Comparison of ENCODE assay signal across 8 cellular contexts in the genomic region with DNA sequence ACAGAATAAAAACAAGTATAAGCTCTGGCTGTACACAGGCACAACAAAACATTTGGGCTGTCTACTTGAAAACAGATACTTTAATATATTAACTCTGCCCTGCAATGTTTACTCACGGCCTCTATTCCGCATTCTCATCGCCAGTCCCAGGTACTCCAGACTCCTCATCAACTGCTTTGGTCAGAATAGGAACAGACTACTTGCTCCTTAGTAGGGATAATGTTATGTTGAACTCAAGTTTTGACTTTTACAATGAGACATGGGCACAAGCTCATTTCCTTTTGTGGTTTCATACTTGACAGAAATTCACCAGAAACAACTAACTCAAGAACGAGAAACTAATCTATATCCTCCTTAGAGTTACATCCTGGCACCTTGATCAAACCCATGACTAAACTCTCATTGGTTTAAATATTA.
DNase-seq lines count a peak whose midpoint lies in the region; ATAC-seq, FAIRE-seq and TF ChIP-seq lines count a peak whose summit lies in the region.

No MANE protein-coding gene starts in this region.

- peak overlapping the region; percentile 64 for H2AFZ ChIP-seq in DND-41 (ENCODE audit: low read depth, low read length)

- no peaks in the 10 kb centered on the region for H3K79me2 ChIP-seq in DND-41 (ENCODE audit: insufficient read depth, low read length)

- no peak for FAIRE-seq in H54 (lab: Jason Lieb, UNC)

- H4K20me1 ChIP-seq in DND-41 (ENCODE audit: insufficient read depth, low read length) = no peaks in the 10 kb centered on the region

- peak overlapping the region; percentile 89 for H3K4me3 Mint-ChIP-seq in activated naive CD8-positive, alpha-beta T cell treated with anti-CD3 and anti-CD28 coated beads for 36 hours

- H3K36me3 ChIP-seq in DND-41 (ENCODE audit: insufficient read depth, low read length) (no peaks in the 10 kb centered on the region), H7 (replicated peaks; ENCODE audit: control insufficient read depth, insufficient read depth, low read length) (no peaks in the 10 kb centered on the region)

- DNase-seq in DND-41 (peak; percentile 15), H54 (ENCODE audit: insufficient read length, low spot score) (no peak), SIG-M5 treated with dmso at 0.1 percent for 504 hours (lab: John Stamatoyannopoulos, UW; ENCODE audit: unreplicated experiment) (no peak), A172 (ENCODE audit: low spot score) (no peak), H7 (no peak)
- DNase-seq in activated naive CD8-positive, alpha-beta T cell treated with anti-CD3 and anti-CD28 coated beads for 36 hours = no peak

- peak overlapping the region; percentile 60 for H3K4me2 ChIP-seq in DND-41 (ENCODE audit: insufficient read depth, low read length)

- no peak for TF ChIP-seq POLR2A in H54 (IDR thresholded peaks at IDR 0.05; ENCODE audit: low read depth, low read length)

- peaks cover 60% of the 10 kb centered on the region for H3K4me1 Mint-ChIP-seq in activated naive CD8-positive, alpha-beta T cell treated with anti-CD3 and anti-CD28 coated beads for 36 hours

- no peaks in the 10 kb centered on the region for H3K27me3 Mint-ChIP-seq in activated naive CD8-positive, alpha-beta T cell treated with anti-CD3 and anti-CD28 coated beads for 36 hours

- H3K36me3 Mint-ChIP-seq in activated naive CD8-positive, alpha-beta T cell treated with anti-CD3 and anti-CD28 coated beads for 36 hours = peaks cover 24% of the 10 kb centered on the region

- peak overlapping the region; percentile 88 for H3K27ac ChIP-seq in DND-41 (ENCODE audit: low read length)

- H3K27me3 ChIP-seq in DND-41 (ENCODE audit: insufficient read depth, low read length, poor library complexity) = no peaks in the 10 kb centered on the region
- H3K27me3 ChIP-seq in H7 (ENCODE audit: control insufficient read depth, insufficient read depth, low read length) = no peaks in the 10 kb centered on the region

- peaks cover 2% of the 10 kb centered on the region for H3K9me3 Mint-ChIP-seq in activated naive CD8-positive, alpha-beta T cell treated with anti-CD3 and anti-CD28 coated beads for 36 hours

- no peak for TF ChIP-seq CTCF in DND-41 (IDR thresholded peaks at IDR 0.05; ENCODE audit: borderline replicate concordance, extremely low read depth, low read length, poor library complexity, severe bottlenecking)

- H3K4me1 ChIP-seq in DND-41 (ENCODE audit: insufficient read depth, low read length) = peaks cover 30% of the 10 kb centered on the region

- peak overlapping the region; percentile 97 for H3K27ac Mint-ChIP-seq in activated naive CD8-positive, alpha-beta T cell treated with anti-CD3 and anti-CD28 coated beads for 36 hours

- ATAC-seq in DND-41 (ENCODE audit: insufficient read depth, low read depth) (peak; percentile 77), GM19397 (IDR thresholded peaks at IDR 0.05; ENCODE audit: unreplicated experiment) (peak; percentile 58), HG03175 (IDR thresholded peaks at IDR 0.05; ENCODE audit: unreplicated experiment) (peak; percentile 75)

- H3K9ac ChIP-seq in DND-41 (ENCODE audit: low read depth, low read length) = peak overlapping the region; percentile 45

- H3K4me3 ChIP-seq in DND-41 (ENCODE audit: low read depth in 1 of 2, low read length in 2 of 2) = peak overlapping the region in 1 of 2 experiments; percentile 49; a peak in 1 of 4 replicates
- H3K4me3 ChIP-seq in H7 (ENCODE audit: insufficient read depth, low read depth, low read length) = no peak overlapping the region

- no peaks in the 10 kb centered on the region for H3K9me3 ChIP-seq in DND-41 (ENCODE audit: insufficient read depth, low read length, severe bottlenecking)
